In the genomic region with DNA sequence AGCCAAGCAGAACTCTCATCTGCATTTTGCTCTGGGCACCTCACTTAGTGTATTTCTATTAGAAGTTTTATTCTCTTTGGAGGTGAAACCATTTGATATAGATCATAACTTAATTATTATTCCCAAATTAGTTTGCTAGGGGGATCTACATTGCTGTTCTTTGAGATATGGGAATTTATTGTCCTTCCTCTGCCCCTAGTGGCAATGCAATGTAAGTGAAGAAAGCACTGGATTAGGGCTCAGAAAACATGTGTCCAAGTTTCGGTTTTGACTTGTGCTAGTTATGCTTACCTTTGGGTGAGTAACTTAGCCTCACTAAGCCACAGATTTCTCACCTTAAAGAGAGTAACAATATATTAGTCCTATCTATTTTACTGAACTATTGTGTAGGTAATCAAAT, we compare ENCODE assay signal across 8 cellular contexts. TPM values are rescaled to one million over a fixed set of nuclear protein-coding genes. Genes with fewer than 3 reads are reported as not detected.
DNase-seq lines count a peak whose midpoint lies in the region; ATAC-seq and TF ChIP-seq lines count a peak whose summit lies in the region.

No MANE protein-coding gene starts in this region.

- DNase-seq in AG10803 (ENCODE audit: low read depth), result no peak
- DNase-seq in GM19240 (ENCODE audit: insufficient read length, low spot score), result peak; percentile 20
- no peak for DNase-seq in left lobe of liver (ENCODE audit: low spot score)
- DNase-seq in SW 1271 (lab: John Stamatoyannopoulos, UW), result no peak

- ATAC-seq in left lobe of liver (peak; percentile 85), GM21390 (IDR thresholded peaks at IDR 0.05; ENCODE audit: unreplicated experiment) (no peak), HG03135 (IDR thresholded peaks at IDR 0.05; ENCODE audit: unreplicated experiment) (no peak), HG03378 (IDR thresholded peaks at IDR 0.05; ENCODE audit: unreplicated experiment) (no peak)

- no peak overlapping the region for H3K4me3 ChIP-seq in AG10803 (ENCODE audit: low read length)

- TF ChIP-seq CTCF in AG10803 (conservative IDR thresholded peaks at IDR 0.05; ENCODE audit: low read length), result peak; percentile 62
- TF ChIP-seq CTCF in VCaP (conservative IDR thresholded peaks at IDR 0.05), result peak; percentile 59

- H3K27ac ChIP-seq in VCaP, result no peak overlapping the region

RNA-seq across cellular contexts. Expression of a gene that starts 2.9 kb away (rescaled TPM):
- total RNA-seq in left lobe of liver, result not detected

RNA-seq across cellular contexts. Expression of a gene that starts 20.3 kb away (rescaled TPM):
- not detected for total RNA-seq in left lobe of liver

RNA-seq across cellular contexts. Expression of a gene that starts 26.4 kb away (rescaled TPM):
- 0.13 TPM for total RNA-seq in left lobe of liver

RNA-seq across cellular contexts. Expression of a gene that starts 30.1 kb away (rescaled TPM):
- not detected for total RNA-seq in left lobe of liver

RNA-seq across cellular contexts. Expression of a gene that starts 35.9 kb away (rescaled TPM):
- not detected for total RNA-seq in left lobe of liver
